In the genomic region with DNA sequence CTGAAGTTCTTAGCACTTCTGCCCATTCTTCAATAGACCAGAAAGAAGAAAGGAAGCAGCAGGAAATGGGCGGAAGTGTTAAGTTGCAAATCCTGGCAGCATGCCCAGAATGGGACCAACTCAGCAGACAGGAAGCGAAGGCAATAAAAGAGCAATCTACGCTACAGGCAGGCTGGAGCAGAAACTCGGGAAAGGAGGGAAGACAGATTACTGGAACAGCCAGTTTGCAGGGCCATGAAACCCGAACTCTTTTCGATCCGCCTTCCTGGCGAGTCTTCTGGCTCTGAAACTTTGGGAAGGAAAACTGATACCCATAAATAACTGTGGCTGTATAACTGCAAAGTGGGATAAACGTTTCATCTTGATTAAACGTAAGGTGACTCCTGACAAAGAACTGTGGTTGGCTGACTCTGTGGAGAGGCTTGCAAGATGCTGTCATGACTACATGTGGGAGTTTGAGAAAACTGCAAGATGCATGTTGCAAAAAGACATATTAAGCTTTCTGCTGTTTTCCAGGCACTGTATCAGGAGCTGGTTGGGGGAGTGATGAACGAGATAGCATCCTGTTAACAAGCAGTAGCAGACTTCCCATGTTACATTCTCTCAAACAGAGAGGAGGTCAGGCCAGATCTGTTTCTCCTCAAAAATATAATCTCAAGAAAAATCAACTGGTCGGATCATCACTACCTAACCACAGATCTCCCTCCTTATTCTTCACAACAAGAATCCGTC, we compare ENCODE assay signal across 8 cellular contexts.
A peak's percentile ranks its signal among the peaks of the same experiment; 100 is the strongest.
DNase-seq lines count a peak whose midpoint lies in the region; ATAC-seq, FAIRE-seq and TF ChIP-seq lines count a peak whose summit lies in the region.

No MANE protein-coding gene starts in this region.

- DNase-seq in GM04504 (ENCODE audit: low read depth) (peak; percentile 92), NCI-H2107 treated with DMSO at 0.1 percent for 48 hours (lab: John Stamatoyannopoulos, UW; ENCODE audit: unreplicated experiment) (peak; percentile 89), H1 (ENCODE audit: low read depth in 1 of 2, low spot score in 2 of 2) (no peak), myocyte (ENCODE audit: low read depth) (peak; percentile 97)
- DNase-seq in activated CD4-positive, alpha-beta T cell treated with anti-CD3 and anti-CD28 coated beads for 24 hours (ENCODE audit: low read depth in 2 of 2), result peak; percentile 45 to 49
- peak; percentile 36 for DNase-seq in stimulated activated naive CD4-positive, alpha-beta T cell treated with Interleukin-2 at 50 U/mL for 16 hours (lab: John Stamatoyannopoulos, UW)

- peak in 1 of 2 experiments; percentile 72; a peak in 1 of 3 replicates for TF ChIP-seq EP300 in H1 (IDR thresholded peaks at IDR 0.05; ENCODE audit: borderline replicate concordance in 1 of 2, low read depth in 2 of 2, low read length in 2 of 2)

- no peaks in the 10 kb centered on the region; a peak in 3 of 7 replicates for H3K4me1 ChIP-seq in H1 (replicated peaks in 1 of 4; ENCODE audit: control insufficient read depth in 3 of 4, insufficient read depth in 4 of 4, low read length in 3 of 4)

- WGBS in H1 (ENCODE audit: extremely low coverage in 1 of 2, insufficient coverage in 1 of 2, insufficient read length in 1 of 2, insufficient replicate concordance in 2 of 2, low coverage in 1 of 2, low lambda C conversion rate in 2 of 2, missing lambda C conversion rate in 1 of 2), 2 experiments, result 68% methylated on average over 13 of the region's 13 CpGs; no CpG with 5 or more reads in 1 of the 2 experiments

- peak overlapping the region; percentile 23; the same call in 1 of the 2 replicates for H2BK15ac ChIP-seq in H1 (ENCODE audit: low read length)

- H3K23ac ChIP-seq in H1 (ENCODE audit: insufficient read length), result no peak overlapping the region

- H3K56ac ChIP-seq in H1 (replicated peaks; ENCODE audit: insufficient read length, low read depth, low read length), result no peak overlapping the region

- H3K18ac ChIP-seq in H1 (ENCODE audit: extremely low read depth, low read length), result no peak overlapping the region

- H4K5ac ChIP-seq in H1 (ENCODE audit: insufficient read length, low read depth, low read length), result no peak overlapping the region

- no peak overlapping the region for H4K8ac ChIP-seq in H1 (ENCODE audit: extremely low read depth, insufficient read depth, low read length)

- no peak for TF ChIP-seq CTCF in H1 (IDR thresholded peaks at IDR 0.05; ENCODE audit: control extremely low read depth in 1 of 3, insufficient read depth in 1 of 3, low read depth in 1 of 3, low read length in 3 of 3)

- 0 out of 4 replicates have a peak, but pooled peaks cover 0 to 2% of the 10 kb centered on the region in 2 experiments for H3K9me3 ChIP-seq in H1 (ENCODE audit: insufficient read depth in 2 of 2, low read depth in 1 of 2, low read length in 1 of 2)

- no peak overlapping the region for H3K4me3 ChIP-seq in H1 (ENCODE audit: extremely low read depth in 1 of 4, insufficient read depth in 2 of 4, low read depth in 3 of 4, low read length in 4 of 4)

- POLR2A ChIA-PET in H1 (lab: Charles Lee; ENCODE audit: partially characterized antibody), result no interaction called here

- TF ChIP-seq RAD21 in H1 (IDR thresholded peaks at IDR 0.05 in 1 of 2, conservative IDR thresholded peaks at IDR 0.05 in 1 of 2; ENCODE audit: low read depth in 2 of 2, low read length in 2 of 2), result no peak

- H2AK5ac ChIP-seq in H1 (ENCODE audit: low read depth, low read length), result no peak overlapping the region

- no peak for TF ChIP-seq POLR2A in H1 (IDR thresholded peaks at IDR 0.05; ENCODE audit: control extremely low read depth in 1 of 2, low read depth in 2 of 2, low read length in 2 of 2)

- no peak overlapping the region for H2BK5ac ChIP-seq in H1 (ENCODE audit: low read depth, low read length)

- H2BK20ac ChIP-seq in H1 (ENCODE audit: low read length), result no peak overlapping the region; the same call in 1 of the 2 replicates

- H3K79me2 ChIP-seq in H1 (ENCODE audit: control insufficient read depth in 1 of 2, insufficient read depth in 2 of 2, low read length in 2 of 2), result no peaks in the 10 kb centered on the region

- CTCF ChIA-PET in H1 (lab: Charles Lee; ENCODE audit: partially characterized antibody), result interaction anchor here (0.6 to 1.9 kb wide), 2 partner anchors 104 to 132 kb away, joined by 3 to 4 read pairs; no protein-coding TSS in a partner anchor

- no peaks in the 10 kb centered on the region for H3K79me1 ChIP-seq in H1 (ENCODE audit: low read depth, low read length)

- no peak overlapping the region for H3K4ac ChIP-seq in H1 (replicated peaks; ENCODE audit: insufficient read length, low read depth, low read length)

- H3K23me2 ChIP-seq in H1 (ENCODE audit: low read depth, low read length), result no peaks in the 10 kb centered on the region

- H3K9ac ChIP-seq in H1 (replicated peaks in 1 of 4; ENCODE audit: extremely low read depth in 1 of 4, low read depth in 3 of 4, low read length in 3 of 4), result no peak overlapping the region

- no peak for FAIRE-seq in H1 (lab: Jason Lieb, UNC)

- no peak overlapping the region for H4K91ac ChIP-seq in H1 (replicated peaks; ENCODE audit: insufficient read length, low read length)

- H4K20me1 ChIP-seq in H1 (replicated peaks in 1 of 2; ENCODE audit: control insufficient read depth in 1 of 2, insufficient read depth in 2 of 2, low read length in 2 of 2), result no peaks in the 10 kb centered on the region

- H2BK12ac ChIP-seq in H1 (ENCODE audit: low read depth, low read length), result no peak overlapping the region

- H3K14ac ChIP-seq in H1 (ENCODE audit: insufficient read length), result no peak overlapping the region

- peak overlapping the region; percentile 43; the same call in 1 of the 2 replicates for H2AFZ ChIP-seq in H1 (ENCODE audit: low read length)

- no peak overlapping the region for H2BK120ac ChIP-seq in H1 (replicated peaks; ENCODE audit: low read depth, low read length)

- H3K27ac ChIP-seq in H1 (ENCODE audit: low read depth, low read length), result no peak overlapping the region

- no peaks in the 10 kb centered on the region for H3K36me3 ChIP-seq in H1 (ENCODE audit: control insufficient read depth in 2 of 4, insufficient read depth in 4 of 4, low read length in 3 of 4)

- ATAC-seq in GM21786 (IDR thresholded peaks at IDR 0.05; ENCODE audit: unreplicated experiment) (no peak), GM19023 (IDR thresholded peaks at IDR 0.05; ENCODE audit: unreplicated experiment) (no peak)

- no peaks in the 10 kb centered on the region; a peak in 1 of 7 replicates for H3K27me3 ChIP-seq in H1 (replicated peaks in 1 of 4; ENCODE audit: control insufficient read depth in 3 of 4, extremely low read depth in 1 of 4, insufficient read depth in 3 of 4, low read length in 3 of 4)

- H3K4me2 ChIP-seq in H1 (ENCODE audit: insufficient read depth in 1 of 2, low read depth in 2 of 2, low read length in 2 of 2), result no peak overlapping the region

TF ChIP-seq in H1, 55 proteins besides CTCF, POLR2A, EP300 and RAD21:
- TF ChIP-seq JUN (IDR thresholded peaks at IDR 0.05; ENCODE audit: low read depth, low read length), result no peak
- TF ChIP-seq, protein P1, sequence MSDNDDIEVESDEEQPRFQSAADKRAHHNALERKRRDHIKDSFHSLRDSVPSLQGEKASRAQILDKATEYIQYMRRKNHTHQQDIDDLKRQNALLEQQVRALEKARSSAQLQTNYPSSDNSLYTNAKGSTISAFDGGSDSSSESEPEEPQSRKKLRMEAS (IDR thresholded peaks at IDR 0.05), result 0 out of 2 replicates have a peak, but pooled peaks have one; percentile 16
TF ChIP-seq in H1: peak in this region for 1.

Comparison
In these comparisons a context has a peak if more than half of its experiments do, and no peak if none do; other contexts are left out.
1. DNase-seq: peak in GM04504 (single experiment), NCI-H2107 treated with DMSO at 0.1 percent for 48 hours (single experiment), activated CD4-positive, alpha-beta T cell treated with anti-CD3 and anti-CD28 coated beads for 24 hours (2 of 2), myocyte (single experiment) and stimulated activated naive CD4-positive, alpha-beta T cell treated with Interleukin-2 at 50 U/mL for 16 hours (single experiment); none in H1 (0 of 2).